In genomic region chr1:196897158-196897828, GRCh38 we compare ENCODE assay signal across 1 cellular context.
TF ChIP-seq lines count a peak whose summit lies in the region.

No MANE protein-coding gene starts in this region.

TF ChIP-seq in endothelial cell of umbilical vein, 7 proteins besides CTCF, POLR2A, EP300 and RAD21:
- TF ChIP-seq MAX (IDR thresholded peaks at IDR 0.05; ENCODE audit: insufficient read depth, insufficient read length) = no peak
- TF ChIP-seq JUN (IDR thresholded peaks at IDR 0.05; ENCODE audit: borderline replicate concordance, insufficient read depth, insufficient read length, low read depth) = no peak
- no peak for TF ChIP-seq GATA2 (IDR thresholded peaks at IDR 0.05; ENCODE audit: insufficient read depth, insufficient read length, low read depth, low read length)
- TF ChIP-seq POLR2AphosphoS5 (IDR thresholded peaks at IDR 0.05; ENCODE audit: insufficient read depth, low read depth, low read length) = no peak
- no peak for TF ChIP-seq MYC (IDR thresholded peaks at IDR 0.05; ENCODE audit: low read depth, low read length)
- TF ChIP-seq FOS (IDR thresholded peaks at IDR 0.05; ENCODE audit: borderline replicate concordance, insufficient read depth, low read length) = no peak
- no peak for TF ChIP-seq EZH2 (IDR thresholded peaks at IDR 0.05; ENCODE audit: borderline replicate concordance, low read depth, low read length, severe bottlenecking)
